In the genomic region with DNA sequence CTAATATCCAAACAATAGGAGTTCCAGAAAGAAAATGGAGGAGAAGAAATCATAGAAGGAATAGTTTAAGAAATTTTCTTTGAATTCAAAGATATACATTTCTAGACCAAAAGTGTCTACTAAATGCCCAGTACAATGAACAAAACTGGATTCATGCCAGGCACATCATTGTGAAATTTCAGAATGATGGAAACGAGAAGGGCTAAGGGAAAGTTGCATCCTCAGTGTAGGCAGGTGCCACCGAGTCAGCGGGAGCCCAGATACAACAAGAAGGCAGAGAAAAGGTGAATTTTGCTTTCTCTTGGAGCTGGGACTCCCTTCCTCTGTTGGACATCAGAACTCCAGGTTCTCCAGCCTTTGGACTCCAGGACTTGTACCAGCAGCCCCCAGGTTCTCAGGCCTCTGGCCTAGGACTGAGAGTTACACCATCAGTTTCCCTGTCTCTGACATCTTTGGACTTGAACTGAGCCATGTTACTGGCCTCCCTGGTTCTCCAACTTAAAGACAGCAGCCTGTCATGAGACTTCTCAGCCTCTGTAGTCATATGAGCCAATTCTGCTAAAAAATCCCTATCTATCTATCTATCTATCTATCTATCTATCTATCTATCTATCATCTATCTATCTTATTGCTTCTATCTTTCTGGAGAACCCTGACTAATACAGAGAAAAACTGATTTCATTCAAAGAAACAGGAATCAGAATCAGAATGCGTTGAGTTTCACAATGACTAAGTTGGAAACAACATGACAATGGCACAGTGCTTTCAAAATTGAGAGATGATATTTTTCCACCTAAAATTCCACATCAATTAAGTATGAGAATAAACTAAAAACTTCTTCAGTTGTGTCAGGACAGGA, we compare ENCODE assay signal across 27 cellular contexts.
DNase-seq lines count a peak whose midpoint lies in the region; ATAC-seq, FAIRE-seq and TF ChIP-seq lines count a peak whose summit lies in the region.
"Had no signal": no experiment of that assay in that cellular context is flagged by ENCODE, and none has a peak within 500 bp of the region (broad histone marks: within the 10 kb centered on the region; RNA-seq: fewer than 3 reads in every experiment).

No MANE protein-coding gene starts in this region.

- H3K27ac Mint-ChIP-seq in natural killer cell treated with Interleukin-12 subunit alpha and Interleukin-12 subunit beta and Interleukin-15 and Interleukin-18, amount 100 ng/mL, for 72 hours = peak overlapping the region in 1 of 2 donors; percentile 60
- H3K27ac Mint-ChIP-seq in natural killer cell = no peak overlapping the region
- peak overlapping the region in 1 of 2 donors; percentile 94 for H3K27ac Mint-ChIP-seq in stimulated activated naive CD8-positive, alpha-beta T cell treated with anti-CD3 and anti-CD28 coated beads, Interleukin-15, amount 100 ng/mL, for 72 hours
- H3K27ac Mint-ChIP-seq: activated B cell treated with CpG ODN at 0.5 μM for 24 hours; CD4-positive, alpha-beta memory T cell had no signal

- in situ Hi-C loops in K562 (cut with MboI) = no loop called here

- intact Hi-C loops in natural killer cell (cut with micrococcal nuclease) = no loop called here
- intact Hi-C loops in K562 (cut with micrococcal nuclease) = no loop called here

- H3K4me2 ChIP-seq in K562 (ENCODE audit: insufficient read depth, low read length) = no peak overlapping the region
- H3K4me2 ChIP-seq: SK-N-SH had no signal

- H3K27ac ChIP-seq in K562 (ENCODE audit: extremely low read depth, low read depth, low read length) = no peak overlapping the region
- H3K27ac ChIP-seq: gastroesophageal sphincter, ovary, RWPE1, tibial nerve had no signal

- H3K4me1 Mint-ChIP-seq in natural killer cell treated with Interleukin-12 subunit alpha and Interleukin-12 subunit beta and Interleukin-15 and Interleukin-18, amount 100 ng/mL, for 72 hours (ENCODE audit: low read depth in 2 of 2) = peaks cover 11 to 15% of the 10 kb centered on the region in 2 donors
- H3K4me1 Mint-ChIP-seq in natural killer cell = no peaks in the 10 kb centered on the region
- peaks cover 14% of the 10 kb centered on the region for H3K4me1 Mint-ChIP-seq in stimulated activated naive CD8-positive, alpha-beta T cell treated with anti-CD3 and anti-CD28 coated beads, Interleukin-15, amount 100 ng/mL, for 72 hours

- peaks cover 13% of the 10 kb centered on the region for H3K9me3 Mint-ChIP-seq in natural killer cell treated with Interleukin-12 subunit alpha and Interleukin-12 subunit beta and Interleukin-15 and Interleukin-18, amount 100 ng/mL, for 72 hours
- peaks cover 2 to 6% of the 10 kb centered on the region in 2 donors for H3K9me3 Mint-ChIP-seq in natural killer cell
- H3K9me3 Mint-ChIP-seq in stimulated activated naive CD8-positive, alpha-beta T cell treated with anti-CD3 and anti-CD28 coated beads, Interleukin-15, amount 100 ng/mL, for 72 hours = peaks cover 29 to 34% of the 10 kb centered on the region in 2 donors

- no peaks in the 10 kb centered on the region for H3K4me1 ChIP-seq in K562 (replicated peaks in 1 of 2; ENCODE audit: control insufficient read depth in 2 of 2, insufficient read depth in 2 of 2, low read length in 2 of 2)
- H3K4me1 ChIP-seq: gastroesophageal sphincter, tibial nerve had no signal

- TF ChIP-seq CTCF in natural killer cell (IDR thresholded peaks at IDR 0.05) = no peak
- no peak for TF ChIP-seq CTCF in K562 (IDR thresholded peaks at IDR 0.05 in 2 of 3, conservative IDR thresholded peaks at IDR 0.05 in 1 of 3; ENCODE audit: insufficient read depth in 2 of 3, low read depth in 1 of 3, low read length in 3 of 3)
- TF ChIP-seq CTCF in omental fat pad (IDR thresholded peaks at IDR 0.05) = no peak

- WGBS in K562 (ENCODE audit: insufficient coverage, low coverage, missing lambda C conversion rate) = 5% methylated on average over 4 of the region's 4 CpGs

- peaks cover 15 to 30% of the 10 kb centered on the region in 2 donors for H3K27me3 Mint-ChIP-seq in natural killer cell treated with Interleukin-12 subunit alpha and Interleukin-12 subunit beta and Interleukin-15 and Interleukin-18, amount 100 ng/mL, for 72 hours
- H3K27me3 Mint-ChIP-seq in natural killer cell (ENCODE audit: low read depth in 2 of 2) = peaks cover 9 to 16% of the 10 kb centered on the region in 2 donors
- peaks cover 34% of the 10 kb centered on the region for H3K27me3 Mint-ChIP-seq in stimulated activated naive CD8-positive, alpha-beta T cell treated with anti-CD3 and anti-CD28 coated beads, Interleukin-15, amount 100 ng/mL, for 72 hours
- H3K27me3 Mint-ChIP-seq: activated B cell treated with CpG ODN at 0.5 μM for 24 hours had no signal

- H3K9ac ChIP-seq in K562 (ENCODE audit: insufficient read depth in 1 of 2, low read depth in 2 of 2, low read length in 2 of 2) = no peak overlapping the region
- H3K9ac ChIP-seq: SK-N-SH had no signal

- ATAC-seq in natural killer cell treated with Interleukin-12 subunit alpha and Interleukin-12 subunit beta and Interleukin-15 and Interleukin-18, amount 100 ng/mL, for 72 hours = peak; percentile 65 to 72
- ATAC-seq in natural killer cell (no peak), HG03378 (IDR thresholded peaks at IDR 0.05; ENCODE audit: unreplicated experiment) (peak; percentile 49), K562 (no peak), omental fat pad (ENCODE audit: low FRiP score) (no peak)
- ATAC-seq in stimulated activated naive CD8-positive, alpha-beta T cell treated with anti-CD3 and anti-CD28 coated beads, Interleukin-15, amount 100 ng/mL, for 72 hours = peak; percentile 83
- ATAC-seq: esophagus mucosa, gastroesophageal sphincter, right cardiac atrium had no signal

- no peak for DNase-seq in natural killer cell treated with Interleukin-12 subunit alpha and Interleukin-12 subunit beta and Interleukin-15 and Interleukin-18, amount 100 ng/mL, for 72 hours (ENCODE audit: low spot score)
- no peak for DNase-seq in natural killer cell
- no peak for DNase-seq in K562 (ENCODE audit: extremely low read depth in 1 of 4, low spot score in 3 of 4)
- DNase-seq in stimulated activated naive CD8-positive, alpha-beta T cell treated with anti-CD3 and anti-CD28 coated beads, Interleukin-15, amount 100 ng/mL, for 72 hours = no peak
- no peak for DNase-seq in omental fat pad (ENCODE audit: low spot score)
- DNase-seq in NCI-H69 (lab: John Stamatoyannopoulos, UW) = no peak
- DNase-seq: activated B cell treated with CpG ODN at 0.5 μM for 24 hours; activated gamma-delta T cell; anterior cingulate cortex; caudate nucleus; CD4-positive, alpha-beta memory T cell; DMS53; effector CD4-positive, alpha-beta T cell; GF-D8; NCI-H1105; NCI-H2081 treated with DMSO at 0.1 percent for 48 hours; NCI-H510A; ovary; right cardiac atrium; SK-N-SH; stimulated activated naive CD4-positive, alpha-beta T cell treated with Interleukin-2 at 50 U/mL for 16 hours had no signal

- TF ChIP-seq POLR2A in K562 (conservative IDR thresholded peaks at IDR 0.05) = no peak

- H3K9me1 ChIP-seq in K562 (ENCODE audit: control insufficient read depth, insufficient read depth, low read length) = no peaks in the 10 kb centered on the region

- no peak overlapping the region for H3K4me3 ChIP-seq in K562
- H3K4me3 ChIP-seq: gastroesophageal sphincter, ovary, tibial nerve had no signal

- no TSS peak for BruUV-seq in K562 (replicated peaks; lab: Mats Ljungman, UMichigan)

- H3K4me3 Mint-ChIP-seq in natural killer cell treated with Interleukin-12 subunit alpha and Interleukin-12 subunit beta and Interleukin-15 and Interleukin-18, amount 100 ng/mL, for 72 hours = peak overlapping the region; percentile 41
- H3K4me3 Mint-ChIP-seq in natural killer cell = no peak overlapping the region
- peak overlapping the region in 1 of 2 donors; percentile 54 for H3K4me3 Mint-ChIP-seq in stimulated activated naive CD8-positive, alpha-beta T cell treated with anti-CD3 and anti-CD28 coated beads, Interleukin-15, amount 100 ng/mL, for 72 hours
- H3K4me3 Mint-ChIP-seq: activated B cell treated with CpG ODN at 0.5 μM for 24 hours; CD4-positive, alpha-beta memory T cell had no signal

- no peaks in the 10 kb centered on the region for H3K79me2 ChIP-seq in K562 (ENCODE audit: control insufficient read depth, insufficient read depth, low read length)

- no peak for FAIRE-seq in K562 (lab: Jason Lieb, UNC)
- FAIRE-seq: H1 had no signal

- POLR2A ChIA-PET in K562 (lab: Yijun Ruan, JAX) = no interaction called here

- no peak for TF ChIP-seq EP300 in K562 (IDR thresholded peaks at IDR 0.05; ENCODE audit: low read length)

- H3K27me3 ChIP-seq in K562 (ENCODE audit: control insufficient read depth in 2 of 2, insufficient read depth in 2 of 2, low read length in 2 of 2) = no peaks in the 10 kb centered on the region
- H3K27me3 ChIP-seq: gastroesophageal sphincter, ovary, tibial nerve had no signal

- TF ChIP-seq RAD21 in K562 (CRISPR knock-in tag; conservative IDR thresholded peaks at IDR 0.05 in 1 of 2, IDR thresholded peaks at IDR 0.05 in 1 of 2) = no peak

- H2AFZ ChIP-seq in K562 (ENCODE audit: low read depth, low read length) = no peak overlapping the region

- CTCF ChIA-PET in K562 (lab: Yijun Ruan, JAX; ENCODE audit: low intra/inter-chr PET ratio) = no interaction called here

- no peaks in the 10 kb centered on the region for H4K20me1 ChIP-seq in K562 (replicated peaks; ENCODE audit: control insufficient read depth, insufficient read depth, low read length)

- H3K9me3 ChIP-seq in K562 (replicated peaks; ENCODE audit: control insufficient read depth, insufficient read depth, low read depth, low read length) = no peaks in the 10 kb centered on the region
- H3K9me3 ChIP-seq: ovary had no signal

- H3K36me3 ChIP-seq in K562 (ENCODE audit: control insufficient read depth, insufficient read depth, low read length) = no peaks in the 10 kb centered on the region
- H3K36me3 ChIP-seq: gastroesophageal sphincter, ovary, tibial nerve had no signal

- H3K36me3 Mint-ChIP-seq in natural killer cell treated with Interleukin-12 subunit alpha and Interleukin-12 subunit beta and Interleukin-15 and Interleukin-18, amount 100 ng/mL, for 72 hours = peaks cover 16% of the 10 kb centered on the region
- H3K36me3 Mint-ChIP-seq in natural killer cell = no peaks in the 10 kb centered on the region
- H3K36me3 Mint-ChIP-seq: CD4-positive, alpha-beta memory T cell had no signal

TF ChIP-seq in K562, 482 proteins besides CTCF, POLR2A, EP300 and RAD21 (continues in another document):
- TF ChIP-seq, protein P1, sequence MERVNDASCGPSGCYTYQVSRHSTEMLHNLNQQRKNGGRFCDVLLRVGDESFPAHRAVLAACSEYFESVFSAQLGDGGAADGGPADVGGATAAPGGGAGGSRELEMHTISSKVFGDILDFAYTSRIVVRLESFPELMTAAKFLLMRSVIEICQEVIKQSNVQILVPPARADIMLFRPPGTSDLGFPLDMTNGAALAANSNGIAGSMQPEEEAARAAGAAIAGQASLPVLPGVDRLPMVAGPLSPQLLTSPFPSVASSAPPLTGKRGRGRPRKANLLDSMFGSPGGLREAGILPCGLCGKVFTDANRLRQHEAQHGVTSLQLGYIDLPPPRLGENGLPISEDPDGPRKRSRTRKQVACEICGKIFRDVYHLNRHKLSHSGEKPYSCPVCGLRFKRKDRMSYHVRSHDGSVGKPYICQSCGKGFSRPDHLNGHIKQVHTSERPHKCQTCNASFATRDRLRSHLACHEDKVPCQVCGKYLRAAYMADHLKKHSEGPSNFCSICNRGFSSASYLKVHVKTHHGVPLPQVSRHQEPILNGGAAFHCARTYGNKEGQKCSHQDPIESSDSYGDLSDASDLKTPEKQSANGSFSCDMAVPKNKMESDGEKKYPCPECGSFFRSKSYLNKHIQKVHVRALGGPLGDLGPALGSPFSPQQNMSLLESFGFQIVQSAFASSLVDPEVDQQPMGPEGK (CRISPR knock-in tag; IDR thresholded peaks at IDR 0.05; ENCODE audit: borderline replicate concordance) = no peak

Comparison
In these comparisons a context has a peak if more than half of its experiments do, and no peak if none do; other contexts are left out.
1. ATAC-seq: peak in natural killer cell treated with Interleukin-12 subunit alpha and Interleukin-12 subunit beta and Interleukin-15 and Interleukin-18, amount 100 ng/mL, for 72 hours (2 of 2), HG03378 (single experiment) and stimulated activated naive CD8-positive, alpha-beta T cell treated with anti-CD3 and anti-CD28 coated beads, Interleukin-15, amount 100 ng/mL, for 72 hours (single experiment); none in natural killer cell (0 of 3), K562 (single experiment) and omental fat pad (single experiment).